In the genomic region with DNA sequence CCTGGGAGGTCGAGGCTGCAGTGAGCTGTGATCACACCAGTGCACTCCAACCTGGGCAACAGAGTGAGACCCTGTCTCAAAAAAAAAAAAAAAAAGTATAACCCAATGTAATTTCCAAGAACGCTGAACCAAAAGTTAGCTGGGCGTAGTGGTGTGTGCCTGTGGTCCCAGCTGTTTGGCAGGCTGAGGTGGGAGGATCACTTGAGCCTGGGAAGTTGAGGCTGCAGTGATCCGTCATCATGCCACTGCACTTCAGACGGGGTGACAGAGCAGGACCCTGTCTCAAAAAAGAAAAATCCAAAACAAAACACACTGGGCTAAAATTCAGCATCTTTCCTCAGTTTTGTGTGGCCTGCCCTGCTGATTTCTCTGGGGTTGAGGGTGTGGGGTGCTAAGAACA, we compare ENCODE assay signal across 14 cellular contexts.
"Had no signal": no experiment of that assay in that cellular context is flagged by ENCODE, and none has a peak within 500 bp of the region (broad histone marks: within the 10 kb centered on the region; RNA-seq: fewer than 3 reads in every experiment).

No MANE protein-coding gene starts in this region.

- H3K9me3 Mint-ChIP-seq: activated CD4-positive, alpha-beta T cell treated with anti-CD3 and anti-CD28 coated beads, Interleukin-2, amount 10 ng/mL, durations not matched to agents 7 days and 5 days; activated T-helper 2 cell treated with anti-CD3 and anti-CD28 coated beads, Interferon-gamma antibody, Interleukin-2, Interleukin-4, amounts not matched to agents 10 μg/mL and 5 μg/mL and 100 μg/mL, durations not matched to agents 14 hours and 24 hours and 36 hours; memory B cell; naive B cell; T-cell had no signal

- H3K27me3 Mint-ChIP-seq: activated CD4-positive, alpha-beta T cell treated with anti-CD3 and anti-CD28 coated beads, Interleukin-2, amount 10 ng/mL, durations not matched to agents 7 days and 5 days; memory B cell; naive B cell; T-cell had no signal

- H3K27ac Mint-ChIP-seq: activated CD4-positive, alpha-beta T cell treated with anti-CD3 and anti-CD28 coated beads, Interleukin-2, amount 10 ng/mL, durations not matched to agents 7 days and 5 days; memory B cell had no signal

- DNase-seq: activated CD4-positive, alpha-beta T cell treated with anti-CD3 and anti-CD28 coated beads, Interleukin-2, amount 10 ng/mL, durations not matched to agents 7 days and 5 days; activated naive CD4-positive, alpha-beta T cell treated with anti-CD3 and anti-CD28 coated beads, Interleukin-2, amount 50 U/mL, for 16 hours; effector CD4-positive, alpha-beta T cell; mucosa of descending colon; naive B cell; SK-N-SH; stimulated activated CD4-positive, alpha-beta T cell treated with anti-CD3 and anti-CD28 coated beads, Interleukin-12 subunit alpha, Interleukin-12 subunit beta, amount 100 ng/mL, for 4 hours; stimulated activated CD4-positive, alpha-beta T cell treated with anti-CD3 and anti-CD28 coated beads, Interleukin-1b, Interleukin-23, amount 100 ng/mL, for 48 hours; stimulated activated CD8-positive, alpha-beta memory T cell treated with anti-CD3 and anti-CD28 coated beads, Interleukin-4, amount 100 ng/mL, for 48 hours; stimulated activated naive CD4-positive, alpha-beta T cell treated with Interleukin-2 at 50 U/mL for 16 hours; T-cell; T1000 had no signal

- H3K36me3 Mint-ChIP-seq: memory B cell had no signal

- H3K4me3 Mint-ChIP-seq: activated CD4-positive, alpha-beta T cell treated with anti-CD3 and anti-CD28 coated beads, Interleukin-2, amount 10 ng/mL, durations not matched to agents 7 days and 5 days; memory B cell; naive B cell; T-cell had no signal
